Comparison of ENCODE assay signal across 11 cellular contexts in genomic region chr17:47957591-47958490, GRCh38. TPM values are rescaled to one million over a fixed set of nuclear protein-coding genes. Genes with fewer than 3 reads are reported as not detected.
DNase-seq lines count a peak whose midpoint lies in the region; ATAC-seq and TF ChIP-seq lines count a peak whose summit lies in the region.
"Had no signal": no experiment of that assay in that cellular context is flagged by ENCODE, and none has a peak within 500 bp of the region (broad histone marks: within the 10 kb centered on the region; RNA-seq: fewer than 3 reads in every experiment).

PRR15L (minus strand) TSS chr17:47957883; CDS start chr17:47953234, 4,649 bp downstream.

- TF ChIP-seq CTCF in upper lobe of left lung (IDR thresholded peaks at IDR 0.05): no peak

- H3K36me3 Mint-ChIP-seq in activated naive CD4-positive, alpha-beta T cell treated with anti-CD3 and anti-CD28 coated beads, Interleukin-2, amount 50 U/mL, for 72 hours: no peaks in the 10 kb centered on the region
- peaks cover 10% of the 10 kb centered on the region for H3K36me3 Mint-ChIP-seq in activated T-cell treated with anti-CD3 and anti-CD28 coated beads, Interleukin-2, amount 50 U/mL, for 24 hours (ENCODE audit: low read depth)

- ATAC-seq in activated naive CD4-positive, alpha-beta T cell treated with anti-CD3 and anti-CD28 coated beads, Interleukin-2, amount 50 U/mL, for 72 hours: no peak
- peak; percentile 42 to 81 for ATAC-seq in upper lobe of left lung (ENCODE audit: low FRiP score in 2 of 2)
- no peak for ATAC-seq in HG02852 (IDR thresholded peaks at IDR 0.05; ENCODE audit: unreplicated experiment)
- ATAC-seq in HG02623 (IDR thresholded peaks at IDR 0.05; ENCODE audit: unreplicated experiment): no peak

- no peaks in the 10 kb centered on the region for H3K4me1 Mint-ChIP-seq in activated T-cell treated with anti-CD3 and anti-CD28 coated beads, Interleukin-2, amount 50 U/mL, for 24 hours (ENCODE audit: low read depth)
- H3K4me1 Mint-ChIP-seq: activated CD4-positive, alpha-beta T cell treated with anti-CD3 and anti-CD28 coated beads, Interleukin-2, amount 10 ng/mL, durations not matched to agents 24 days and 14 days had no signal

- no peak for DNase-seq in activated naive CD4-positive, alpha-beta T cell treated with anti-CD3 and anti-CD28 coated beads, Interleukin-2, amount 50 U/mL, for 72 hours (ENCODE audit: low spot score in 2 of 2)
- DNase-seq in activated naive CD4-positive, alpha-beta T cell (lab: John Stamatoyannopoulos, UW): no peak
- DNase-seq in NCI-H774 (lab: John Stamatoyannopoulos, UW): peak; percentile 95
- peak; percentile 5 for DNase-seq in kidney glomerular epithelial cell (lab: John Stamatoyannopoulos, UW)
- peak in 1 of 2 donors; percentile 91 for DNase-seq in upper lobe of left lung
- no peak for DNase-seq in activated T-cell treated with anti-CD3 and anti-CD28 coated beads, Interleukin-2, amount 50 U/mL, for 24 hours
- DNase-seq: activated CD4-positive, alpha-beta T cell treated with anti-CD3 and anti-CD28 coated beads, Interleukin-2, amount 10 ng/mL, durations not matched to agents 24 days and 14 days had no signal

- TF ChIP-seq POLR2A in upper lobe of left lung (IDR thresholded peaks at IDR 0.05): peak in 3 of 4 donors; percentile 52 to 91 (median 71)

- peak within 1 kb of the TSS in 3 of 4 donors; percentile 47 to 61 (median 58) for H3K4me3 ChIP-seq in upper lobe of left lung

- TF ChIP-seq EP300 in upper lobe of left lung (IDR thresholded peaks at IDR 0.05): no peak

- peak within 1 kb of the TSS; percentile 83 to 89 (median 85) for H3K27ac ChIP-seq in upper lobe of left lung

- H3K4me1 ChIP-seq in upper lobe of left lung: peaks cover 0 to 12% (median 5%) of the 10 kb centered on the region in 4 donors

- H3K9me3 ChIP-seq in upper lobe of left lung: no peaks in the 10 kb centered on the region

- no peaks in the 10 kb centered on the region for H3K27me3 ChIP-seq in upper lobe of left lung

- H3K9me3 Mint-ChIP-seq in activated naive CD4-positive, alpha-beta T cell treated with anti-CD3 and anti-CD28 coated beads, Interleukin-2, amount 50 U/mL, for 72 hours: no peaks in the 10 kb centered on the region
- H3K9me3 Mint-ChIP-seq in activated T-cell treated with anti-CD3 and anti-CD28 coated beads, Interleukin-2, amount 50 U/mL, for 24 hours: no peaks in the 10 kb centered on the region
- H3K9me3 Mint-ChIP-seq: activated CD4-positive, alpha-beta T cell treated with anti-CD3 and anti-CD28 coated beads, Interleukin-2, amount 10 ng/mL, durations not matched to agents 24 days and 14 days; IgD-negative memory B cell had no signal

- no peak within 1 kb of the TSS for H3K4me3 Mint-ChIP-seq in activated T-cell treated with anti-CD3 and anti-CD28 coated beads, Interleukin-2, amount 50 U/mL, for 24 hours
- H3K4me3 Mint-ChIP-seq: activated CD4-positive, alpha-beta T cell treated with anti-CD3 and anti-CD28 coated beads, Interleukin-2, amount 10 ng/mL, durations not matched to agents 24 days and 14 days; IgD-negative memory B cell had no signal

- H3K27ac Mint-ChIP-seq in activated naive CD4-positive, alpha-beta T cell treated with anti-CD3 and anti-CD28 coated beads, Interleukin-2, amount 50 U/mL, for 72 hours: peak within 1 kb of the TSS; percentile 14 to 36
- H3K27ac Mint-ChIP-seq in activated T-cell treated with anti-CD3 and anti-CD28 coated beads, Interleukin-2, amount 50 U/mL, for 24 hours: no peak within 1 kb of the TSS
- H3K27ac Mint-ChIP-seq: activated CD4-positive, alpha-beta T cell treated with anti-CD3 and anti-CD28 coated beads, Interleukin-2, amount 10 ng/mL, durations not matched to agents 24 days and 14 days had no signal

- peaks cover 0 to 3% (median 0%) of the 10 kb centered on the region in 4 donors for H3K36me3 ChIP-seq in upper lobe of left lung

- 36 to 43% methylated on average over 4 to 16 of the region's 16 CpGs for WGBS in upper lobe of left lung, 2 donors

- H3K27me3 Mint-ChIP-seq in activated T-cell treated with anti-CD3 and anti-CD28 coated beads, Interleukin-2, amount 50 U/mL, for 24 hours: no peaks in the 10 kb centered on the region

RNA-seq across cellular contexts. Expression of gene PRR15L, which starts in this region (rescaled TPM):
- total RNA-seq in activated naive CD4-positive, alpha-beta T cell treated with anti-CD3 and anti-CD28 coated beads, Interleukin-2, amount 50 U/mL, for 72 hours: not detected
- 100 to 1,000 TPM in 1 of 6 donors, 10 to 100 TPM in 5; 34.2 to 105 (median 75.2) TPM for total RNA-seq in upper lobe of left lung
- total RNA-seq: activated CD4-positive, alpha-beta T cell treated with anti-CD3 and anti-CD28 coated beads, Interleukin-2, amount 10 ng/mL, durations not matched to agents 24 days and 14 days; glomerular endothelial cell had no signal

Comparison
In these comparisons a context has a peak if more than half of its experiments do, and no peak if none do; other contexts are left out.
1. RNA of gene PRR15L (total RNA-seq): 34.2 to 105 TPM in upper lobe of left lung; not detected in activated naive CD4-positive, alpha-beta T cell treated with anti-CD3 and anti-CD28 coated beads, Interleukin-2, amount 50 U/mL, for 72 hours; every median in the first group is over 10 times any median in the second.
2. ATAC-seq: peak in upper lobe of left lung (2 of 2); none in activated naive CD4-positive, alpha-beta T cell treated with anti-CD3 and anti-CD28 coated beads, Interleukin-2, amount 50 U/mL, for 72 hours (0 of 2), HG02852 (single experiment) and HG02623 (single experiment).
3. DNase-seq: peak in NCI-H774 (single experiment) and kidney glomerular epithelial cell (single experiment); none in activated naive CD4-positive, alpha-beta T cell treated with anti-CD3 and anti-CD28 coated beads, Interleukin-2, amount 50 U/mL, for 72 hours (0 of 2), activated naive CD4-positive, alpha-beta T cell (0 of 4) and activated T-cell treated with anti-CD3 and anti-CD28 coated beads, Interleukin-2, amount 50 U/mL, for 24 hours (single experiment).